In genomic region chr20:32911355-32911754, GRCh38 we compare ENCODE assay signal across 1 cellular context.
TF ChIP-seq lines count a peak whose summit lies in the region.

No MANE protein-coding gene starts in this region.

TF ChIP-seq in GM23338, 12 proteins besides CTCF, POLR2A, EP300 and RAD21:
- TF ChIP-seq REST (IDR thresholded peaks at IDR 0.05; ENCODE audit: unreplicated experiment) (no peak), NANOG (IDR thresholded peaks at IDR 0.05; ENCODE audit: borderline replicate concordance) (no peak), STAT1 (IDR thresholded peaks at IDR 0.05; ENCODE audit: unreplicated experiment) (no peak), ZNF114 (CRISPR knock-in tag; IDR thresholded peaks at IDR 0.05) (no peak), ETS1 (IDR thresholded peaks at IDR 0.05) (no peak), JUNB (IDR thresholded peaks at IDR 0.05; ENCODE audit: unreplicated experiment) (no peak), EZH2 (IDR thresholded peaks at IDR 0.05; ENCODE audit: low read depth, unreplicated experiment) (no peak), ZNF462 (CRISPR knock-in tag; IDR thresholded peaks at IDR 0.05) (no peak), ZNF331 (CRISPR knock-in tag; IDR thresholded peaks at IDR 0.05; ENCODE audit: low read depth) (no peak), EZH2phosphoT487 (IDR thresholded peaks at IDR 0.05; ENCODE audit: unreplicated experiment) (no peak), CREB1 (CRISPR knock-in tag; IDR thresholded peaks at IDR 0.05; ENCODE audit: low read depth) (no peak), POLR2AphosphoS5 (IDR thresholded peaks at IDR 0.05; ENCODE audit: low read depth) (no peak)
